ENCODE assay signal across 1 cellular context in the genomic region with DNA sequence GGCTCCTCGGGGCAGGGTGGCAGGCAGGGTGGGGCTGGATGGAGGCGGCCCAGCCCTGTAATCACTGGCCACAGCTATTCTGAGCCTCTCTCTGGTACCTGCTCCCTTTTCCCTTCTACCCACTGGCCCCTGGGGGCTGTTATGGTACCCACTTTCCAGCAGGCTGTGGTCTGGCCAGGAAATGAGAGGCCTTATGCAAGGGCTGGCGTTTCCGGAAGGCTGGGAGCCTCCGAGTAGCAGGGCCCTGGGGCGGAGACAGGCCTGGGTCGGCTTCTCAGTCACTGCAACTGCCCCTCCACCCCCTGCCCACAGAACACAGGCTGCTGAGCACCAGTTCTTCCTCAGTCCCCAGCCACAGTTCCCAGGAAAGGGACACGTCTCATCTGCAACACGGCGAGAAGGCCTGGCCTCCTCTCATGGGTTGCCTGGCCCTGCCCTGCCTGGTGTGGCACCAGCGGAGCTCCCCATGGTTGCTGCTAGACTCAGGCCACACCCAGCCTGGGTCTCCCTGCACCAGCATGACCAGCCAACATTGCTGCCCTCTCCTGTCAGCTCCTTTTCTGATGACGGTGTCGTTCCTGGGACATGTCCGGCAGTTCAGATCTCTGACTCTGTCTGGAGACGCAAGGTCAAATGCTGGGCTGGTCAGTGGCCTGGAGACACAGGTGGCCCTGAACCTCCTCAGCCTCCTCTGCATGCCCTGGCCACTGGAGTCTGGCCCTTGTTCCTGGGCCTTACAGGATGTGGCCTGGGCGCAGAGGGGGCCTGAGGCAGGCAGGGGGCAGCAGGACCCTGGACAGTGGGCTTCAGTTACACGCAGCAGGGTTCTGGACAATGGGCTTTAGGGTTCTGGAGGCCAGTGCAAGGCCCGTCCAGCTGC.
TF ChIP-seq lines count a peak whose summit lies in the region.

No MANE protein-coding gene starts in this region.

TF ChIP-seq in WTC11, 78 proteins besides CTCF, POLR2A, EP300 and RAD21 (continued from another document):
- TF ChIP-seq PREB (CRISPR knock-in tag; IDR thresholded peaks at IDR 0.05; ENCODE audit: borderline replicate concordance) (no peak), SMAD4 (CRISPR knock-in tag; IDR thresholded peaks at IDR 0.05) (no peak)
